21 cellular contexts compared by ENCODE assay signal in the genomic region with DNA sequence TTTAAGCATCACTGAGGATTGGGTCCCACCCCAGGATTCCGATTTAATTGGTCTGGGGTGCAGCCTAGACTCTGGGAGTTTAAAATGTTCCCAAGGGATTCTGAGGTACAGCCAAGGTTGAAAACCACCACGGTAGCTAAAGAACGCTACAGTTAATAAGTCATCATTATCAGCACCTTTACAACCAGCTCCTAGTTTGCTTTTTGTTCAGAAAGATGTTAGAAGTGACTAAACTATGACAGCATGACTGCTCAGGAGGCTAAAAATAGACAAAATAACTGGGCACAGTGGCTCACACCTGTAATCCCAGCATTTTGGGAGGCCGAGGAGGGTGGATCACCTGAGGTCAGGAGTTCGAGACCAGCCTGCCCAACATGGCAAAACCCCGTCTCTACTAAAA. TPM values are rescaled to one million over a fixed set of nuclear protein-coding genes. Genes with fewer than 3 reads are reported as not detected.
"Had no signal": no experiment of that assay in that cellular context is flagged by ENCODE, and none has a peak within 500 bp of the region (broad histone marks: within the 10 kb centered on the region; RNA-seq: fewer than 3 reads in every experiment).

No MANE protein-coding gene starts in this region.

- H3K27ac ChIP-seq: hepatocyte, ovary, spleen, tibial artery, upper lobe of right lung, vagina had no signal

- H3K27me3 ChIP-seq: hepatocyte, ovary, spleen, tibial artery, upper lobe of right lung, vagina had no signal

- H3K9me3 Mint-ChIP-seq: dendritic cell treated with granulocyte-macrophage colony-stimulating factor and Interleukin-4, amounts not matched to agents 40 ng/mL and 50 ng/mL, for 4 days; effector memory CD8-positive, alpha-beta T cell; natural killer cell had no signal

- H3K27ac Mint-ChIP-seq: dendritic cell treated with granulocyte-macrophage colony-stimulating factor and Interleukin-4, amounts not matched to agents 40 ng/mL and 50 ng/mL, for 4 days; effector memory CD8-positive, alpha-beta T cell; natural killer cell; stimulated activated memory B cell treated with anti-CD40 and anti-IgM and Interleukin-4, amounts not matched to agents 10 μg/mL and 1 μg/mL and 100 μg/mL, for 72 hours; stimulated activated naive CD8-positive, alpha-beta T cell treated with anti-CD3 and anti-CD28 coated beads, Interleukin-15, Interleukin-2, amounts not matched to agents 100 ng/mL and 50 ng/mL, for 24 hours had no signal

- H3K4me1 Mint-ChIP-seq: natural killer cell; stimulated activated memory B cell treated with anti-CD40 and anti-IgM and Interleukin-4, amounts not matched to agents 10 μg/mL and 1 μg/mL and 100 μg/mL, for 72 hours had no signal

- H3K27me3 Mint-ChIP-seq: dendritic cell treated with granulocyte-macrophage colony-stimulating factor and Interleukin-4, amounts not matched to agents 40 ng/mL and 50 ng/mL, for 4 days; stimulated activated memory B cell treated with anti-CD40 and anti-IgM and Interleukin-4, amounts not matched to agents 10 μg/mL and 1 μg/mL and 100 μg/mL, for 72 hours had no signal

- H3K36me3 ChIP-seq: ovary, spleen, tibial artery, upper lobe of right lung, vagina had no signal

- DNase-seq: effector memory CD8-positive, alpha-beta T cell; erythroblast; foreskin melanocyte; head of caudate nucleus; kidney glomerular epithelial cell; natural killer cell; ovary; right cardiac atrium; spleen; stimulated activated CD4-positive, alpha-beta T cell treated with anti-CD3 and anti-CD28 coated beads, Interleukin-15, amount 100 ng/mL, for 24 hours; stimulated activated CD4-positive, alpha-beta T cell treated with anti-CD3 and anti-CD28 coated beads, Interleukin-1b, Interleukin-23, amount 100 ng/mL, for 48 hours; stimulated activated CD4-positive, alpha-beta T cell treated with anti-CD3 and anti-CD28 coated beads, Interleukin-4, amount 100 ng/mL, for 24 hours; tibial artery; upper lobe of right lung had no signal

- H3K4me3 Mint-ChIP-seq: dendritic cell treated with granulocyte-macrophage colony-stimulating factor and Interleukin-4, amounts not matched to agents 40 ng/mL and 50 ng/mL, for 4 days; effector memory CD8-positive, alpha-beta T cell; mesothelial cell of epicardium; natural killer cell; neural crest cell; stimulated activated memory B cell treated with anti-CD40 and anti-IgM and Interleukin-4, amounts not matched to agents 10 μg/mL and 1 μg/mL and 100 μg/mL, for 72 hours; stimulated activated naive CD8-positive, alpha-beta T cell treated with anti-CD3 and anti-CD28 coated beads, Interleukin-15, Interleukin-2, amounts not matched to agents 100 ng/mL and 50 ng/mL, for 24 hours had no signal

- H3K4me3 ChIP-seq: hepatocyte, ovary, spleen, tibial artery, upper lobe of right lung, vagina had no signal

- H3K36me3 Mint-ChIP-seq: natural killer cell; stimulated activated memory B cell treated with anti-CD40 and anti-IgM and Interleukin-4, amounts not matched to agents 10 μg/mL and 1 μg/mL and 100 μg/mL, for 72 hours had no signal

- H3K9me3 ChIP-seq: ovary, tibial artery, upper lobe of right lung, vagina had no signal

- H3K4me1 ChIP-seq: spleen, vagina had no signal

RNA-seq across cellular contexts. Expression of a gene that starts 11.7 kb away (rescaled TPM):
- total RNA-seq: neural crest cell had no signal
